7 cellular contexts compared by ENCODE assay signal in the genomic region with DNA sequence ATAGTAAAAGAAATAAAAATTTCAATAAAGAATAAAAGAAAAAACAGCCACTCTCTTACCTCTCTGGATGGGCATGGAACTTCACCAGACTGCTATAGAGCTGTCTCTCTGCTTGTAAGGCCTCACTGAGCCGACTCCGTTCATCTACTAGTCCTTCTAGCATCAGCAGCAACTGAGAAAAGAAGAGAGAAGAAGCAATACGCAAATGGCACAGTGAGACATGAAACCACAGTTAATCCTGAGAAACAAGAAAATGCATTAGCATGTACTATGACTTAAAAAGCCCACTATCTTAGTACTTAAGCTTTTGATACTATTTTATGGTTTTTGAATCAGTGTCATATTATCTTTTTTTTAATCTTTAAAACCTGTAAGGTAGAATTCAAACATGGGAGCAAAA.
DNase-seq lines count a peak whose midpoint lies in the region; ATAC-seq and TF ChIP-seq lines count a peak whose summit lies in the region.
"Not testable (repeated sequence)": the region's sequence is repeated elsewhere in the genome, so short reads cannot be mapped to it uniquely, and the experiment has no call there.

No MANE protein-coding gene starts in this region.

- H3K4me3 ChIP-seq in CD4-positive, alpha-beta memory T cell (ENCODE audit: low read length in 2 of 2); KMS-11 (IDR thresholded peaks at IDR 0.05; ENCODE audit: insufficient read depth, low read depth, low read length); OCI-LY3 (ENCODE audit: low read length): not testable (repeated sequence)

- not testable (repeated sequence) for H3K27ac ChIP-seq in CD4-positive, alpha-beta memory T cell (ENCODE audit: low read depth, low read length); OCI-LY3 (ENCODE audit: low read length)
- H3K27ac ChIP-seq in KMS-11, result peak overlapping the region; percentile 8; the same call in 1 of the 2 replicates

- peak overlapping the region in 5 of 8 donors; percentile 51 to 81 (median 75) for H3K4me3 Mint-ChIP-seq in CD4-positive, alpha-beta memory T cell
- not testable (repeated sequence) for H3K4me3 Mint-ChIP-seq in activated CD4-positive, alpha-beta T cell treated with anti-CD3 and anti-CD28 coated beads for 36 hours; activated CD8-positive, alpha-beta T cell treated with anti-CD3 and anti-CD28 coated beads for 36 hours; central memory CD8-positive, alpha-beta T cell; stimulated activated memory B cell treated with anti-CD40 and anti-IgM and Interleukin-4, amounts not matched to agents 10 μg/mL and 1 μg/mL and 100 μg/mL, for 72 hours

- not testable (repeated sequence) for H3K27me3 Mint-ChIP-seq in CD4-positive, alpha-beta memory T cell; activated CD8-positive, alpha-beta T cell treated with anti-CD3 and anti-CD28 coated beads for 36 hours; central memory CD8-positive, alpha-beta T cell; stimulated activated memory B cell treated with anti-CD40 and anti-IgM and Interleukin-4, amounts not matched to agents 10 μg/mL and 1 μg/mL and 100 μg/mL, for 72 hours
- peaks cover 11% of the 10 kb centered on the region for H3K27me3 Mint-ChIP-seq in activated CD4-positive, alpha-beta T cell treated with anti-CD3 and anti-CD28 coated beads for 36 hours

- not testable (repeated sequence) for H3K9me3 Mint-ChIP-seq in CD4-positive, alpha-beta memory T cell; activated CD4-positive, alpha-beta T cell treated with anti-CD3 and anti-CD28 coated beads for 36 hours (ENCODE audit: low read depth); activated CD8-positive, alpha-beta T cell treated with anti-CD3 and anti-CD28 coated beads for 36 hours; central memory CD8-positive, alpha-beta T cell; stimulated activated memory B cell treated with anti-CD40 and anti-IgM and Interleukin-4, amounts not matched to agents 10 μg/mL and 1 μg/mL and 100 μg/mL, for 72 hours

- H3K9ac ChIP-seq in KMS-11; OCI-LY3 (ENCODE audit: low read length): not testable (repeated sequence)

- peaks cover 21 to 51% (median 37%) of the 10 kb centered on the region in 4 donors for H3K4me1 Mint-ChIP-seq in CD4-positive, alpha-beta memory T cell
- H3K4me1 Mint-ChIP-seq in activated CD4-positive, alpha-beta T cell treated with anti-CD3 and anti-CD28 coated beads for 36 hours, result peaks cover 34% of the 10 kb centered on the region
- peaks cover 43% of the 10 kb centered on the region for H3K4me1 Mint-ChIP-seq in activated CD8-positive, alpha-beta T cell treated with anti-CD3 and anti-CD28 coated beads for 36 hours (ENCODE audit: low read depth)
- H3K4me1 Mint-ChIP-seq in central memory CD8-positive, alpha-beta T cell, result peaks cover 17% of the 10 kb centered on the region
- peaks cover 40% of the 10 kb centered on the region for H3K4me1 Mint-ChIP-seq in stimulated activated memory B cell treated with anti-CD40 and anti-IgM and Interleukin-4, amounts not matched to agents 10 μg/mL and 1 μg/mL and 100 μg/mL, for 72 hours

- not testable (repeated sequence) for ATAC-seq in activated CD4-positive, alpha-beta T cell treated with anti-CD3 and anti-CD28 coated beads for 36 hours; activated CD8-positive, alpha-beta T cell treated with anti-CD3 and anti-CD28 coated beads for 36 hours; central memory CD8-positive, alpha-beta T cell (replicated peaks; ENCODE audit: extremely low read depth, poor library complexity, severe bottlenecking); stimulated activated memory B cell treated with anti-CD40 and anti-IgM and Interleukin-4, amounts not matched to agents 10 μg/mL and 1 μg/mL and 100 μg/mL, for 72 hours

- not testable (repeated sequence) for TF ChIP-seq CTCF in KMS-11 (conservative IDR thresholded peaks at IDR 0.05; ENCODE audit: low read depth, low read length); OCI-LY3 (IDR thresholded peaks at IDR 0.05; ENCODE audit: low read depth, low read length); activated CD8-positive, alpha-beta T cell treated with anti-CD3 and anti-CD28 coated beads for 36 hours (IDR thresholded peaks at IDR 0.05)

- CTCF ChIA-PET in CD4-positive, alpha-beta memory T cell (lab: Charles Lee; ENCODE audit: partially characterized antibody), result interaction anchor here (0.8 to 1.7 kb wide), 3 partner anchors 37 to 199 kb away, joined by 3 read pairs; no protein-coding TSS in a partner anchor
- CTCF ChIA-PET in activated CD4-positive, alpha-beta T cell treated with anti-CD3 and anti-CD28 coated beads for 36 hours (lab: Charles Lee), result interaction anchor here (1.5 kb wide), 1 partner anchor 11 kb away, joined by 3 read pairs; no protein-coding TSS in a partner anchor
- CTCF ChIA-PET in activated CD8-positive, alpha-beta T cell treated with anti-CD3 and anti-CD28 coated beads for 36 hours (lab: Charles Lee), result not testable (repeated sequence)

- H3K27ac Mint-ChIP-seq in CD4-positive, alpha-beta memory T cell, result peak overlapping the region in 4 of 7 donors; percentile 33 to 86 (median 78)
- H3K27ac Mint-ChIP-seq in activated CD4-positive, alpha-beta T cell treated with anti-CD3 and anti-CD28 coated beads for 36 hours, result peak overlapping the region; percentile 11
- peak overlapping the region; percentile 43 for H3K27ac Mint-ChIP-seq in activated CD8-positive, alpha-beta T cell treated with anti-CD3 and anti-CD28 coated beads for 36 hours
- peak overlapping the region; percentile 27 for H3K27ac Mint-ChIP-seq in central memory CD8-positive, alpha-beta T cell (ENCODE audit: low read depth)
- H3K27ac Mint-ChIP-seq in stimulated activated memory B cell treated with anti-CD40 and anti-IgM and Interleukin-4, amounts not matched to agents 10 μg/mL and 1 μg/mL and 100 μg/mL, for 72 hours, result peak overlapping the region; percentile 6

- peaks cover 21% of the 10 kb centered on the region for H3K4me1 ChIP-seq in CD4-positive, alpha-beta memory T cell (ENCODE audit: insufficient read depth, low read length)
- H3K4me1 ChIP-seq in KMS-11 (ENCODE audit: low read depth, poor library complexity, severe bottlenecking) (peaks cover 56% of the 10 kb centered on the region), OCI-LY3 (ENCODE audit: low read length) (peaks cover 49% of the 10 kb centered on the region)

- peak overlapping the region; percentile 2; the same call in 1 of the 2 replicates for H2AFZ ChIP-seq in KMS-11 (ENCODE audit: low read depth)
- not testable (repeated sequence) for H2AFZ ChIP-seq in OCI-LY3 (ENCODE audit: low read depth, low read length)

- not testable (repeated sequence) for H3K9me3 ChIP-seq in CD4-positive, alpha-beta memory T cell (ENCODE audit: control insufficient read depth in 1 of 2, low read length in 2 of 2); OCI-LY3 (ENCODE audit: insufficient read depth, low read length)

- H3K4me2 ChIP-seq in KMS-11 (peak overlapping the region; percentile 14), OCI-LY3 (ENCODE audit: low read length) (peak overlapping the region; percentile 21)

- POLR2A ChIA-PET in CD4-positive, alpha-beta memory T cell (lab: Charles Lee; ENCODE audit: partially characterized antibody), result interaction anchor here (2.4 to 6.8 kb wide), 3 partner anchors 30 to 42 kb away, joined by 8 to 61 read pairs (median 25); no protein-coding TSS in a partner anchor
- POLR2A ChIA-PET in activated CD4-positive, alpha-beta T cell treated with anti-CD3 and anti-CD28 coated beads for 36 hours (lab: Charles Lee), result interaction anchor here (0.9 kb wide), 1 partner anchor 41 kb away, joined by 4 read pairs; no protein-coding TSS in a partner anchor
- POLR2A ChIA-PET in activated CD8-positive, alpha-beta T cell treated with anti-CD3 and anti-CD28 coated beads for 36 hours (lab: Charles Lee), result interaction anchor here (6.9 kb wide), 1 partner anchor 42 kb away, joined by 55 read pairs; no protein-coding TSS in a partner anchor

- H3K27me3 ChIP-seq in CD4-positive, alpha-beta memory T cell (ENCODE audit: insufficient read depth, low read length); KMS-11 (ENCODE audit: insufficient read depth, low read depth): not testable (repeated sequence)
- H3K27me3 ChIP-seq in OCI-LY3 (ENCODE audit: low read depth, low read length), result peaks cover 34% of the 10 kb centered on the region

- not testable (repeated sequence) for H4K20me1 ChIP-seq in KMS-11 (ENCODE audit: insufficient read depth); OCI-LY3 (ENCODE audit: insufficient read depth, low read length)

- DNase-seq in CD4-positive, alpha-beta memory T cell; activated CD4-positive, alpha-beta T cell treated with anti-CD3 and anti-CD28 coated beads for 36 hours; activated CD8-positive, alpha-beta T cell treated with anti-CD3 and anti-CD28 coated beads for 36 hours; central memory CD8-positive, alpha-beta T cell (ENCODE audit: low spot score in 2 of 2): not testable (repeated sequence)

- intact Hi-C loops in CD4-positive, alpha-beta memory T cell (cut with micrococcal nuclease), result loop anchor here (5.0 kb wide), 1 partner anchor 39 kb away; no protein-coding TSS in a partner anchor
- intact Hi-C loops in activated CD4-positive, alpha-beta T cell treated with anti-CD3 and anti-CD28 coated beads for 36 hours (cut with DNase I, micrococcal nuclease); activated CD8-positive, alpha-beta T cell treated with anti-CD3 and anti-CD28 coated beads for 36 hours (cut with micrococcal nuclease): not testable (repeated sequence)

- not testable (repeated sequence) for H3K36me3 Mint-ChIP-seq in CD4-positive, alpha-beta memory T cell; activated CD4-positive, alpha-beta T cell treated with anti-CD3 and anti-CD28 coated beads for 36 hours (ENCODE audit: low read depth); activated CD8-positive, alpha-beta T cell treated with anti-CD3 and anti-CD28 coated beads for 36 hours (ENCODE audit: low read depth); central memory CD8-positive, alpha-beta T cell (ENCODE audit: insufficient read depth); stimulated activated memory B cell treated with anti-CD40 and anti-IgM and Interleukin-4, amounts not matched to agents 10 μg/mL and 1 μg/mL and 100 μg/mL, for 72 hours

- H3K36me3 ChIP-seq in CD4-positive, alpha-beta memory T cell (ENCODE audit: insufficient read depth, low read length); KMS-11 (ENCODE audit: insufficient read depth); OCI-LY3 (replicated peaks; ENCODE audit: low read depth, low read length): not testable (repeated sequence)

- H3K79me2 ChIP-seq in KMS-11 (ENCODE audit: insufficient read depth, low read depth); OCI-LY3 (ENCODE audit: low read length): not testable (repeated sequence)

Comparison
In these comparisons a context has a peak if more than half of its experiments do, and no peak if none do; other contexts are left out.
1. H3K27ac Mint-ChIP-seq: peak in every context shown above with its lines; median percentile 78 in CD4-positive, alpha-beta memory T cell; 43 in activated CD8-positive, alpha-beta T cell treated with anti-CD3 and anti-CD28 coated beads for 36 hours; 27 in central memory CD8-positive, alpha-beta T cell; 11 in activated CD4-positive, alpha-beta T cell treated with anti-CD3 and anti-CD28 coated beads for 36 hours; 6 in stimulated activated memory B cell treated with anti-CD40 and anti-IgM and Interleukin-4, amounts not matched to agents 10 μg/mL and 1 μg/mL and 100 μg/mL, for 72 hours.